11 cellular contexts compared by ENCODE assay signal in genomic region chr5:61301345-61301744, GRCh38. TPM values are rescaled to one million over a fixed set of nuclear protein-coding genes. Genes with fewer than 3 reads are reported as not detected.
DNase-seq lines count a peak whose midpoint lies in the region; ATAC-seq and TF ChIP-seq lines count a peak whose summit lies in the region.
"Had no signal": no experiment of that assay in that cellular context is flagged by ENCODE, and none has a peak within 500 bp of the region (broad histone marks: within the 10 kb centered on the region; RNA-seq: fewer than 3 reads in every experiment).

No MANE protein-coding gene starts in this region.

- WGBS in adrenal gland, 4 donors, result 56 to 70% (median 65%) methylated on average over 1 of the region's 1 CpG

- no peak for TF ChIP-seq CTCF in left lung (IDR thresholded peaks at IDR 0.05)
- peak in 1 of 2 experiments; percentile 12 for TF ChIP-seq CTCF in tibial artery (IDR thresholded peaks at IDR 0.05)
- no peak for TF ChIP-seq CTCF in adrenal gland (IDR thresholded peaks at IDR 0.05)
- TF ChIP-seq CTCF in GM10266 (IDR thresholded peaks at IDR 0.05; ENCODE audit: control insufficient read depth, insufficient read depth, low read depth, missing control alignments), result no peak

- H3K4me3 ChIP-seq in left lung (no peak overlapping the region), tibial artery (no peak overlapping the region), adrenal gland (no peak overlapping the region)

- TF ChIP-seq POLR2A in adrenal gland (IDR thresholded peaks at IDR 0.05), result no peak

- DNase-seq in M059J (ENCODE audit: low read depth) (peak; percentile 60), cerebellum (ENCODE audit: low spot score) (peak; percentile 12), left lung (no peak), tibial artery (no peak), adrenal gland (no peak), DMS153 treated with DMSO at 0.1 percent for 48 hours (lab: John Stamatoyannopoulos, UW; ENCODE audit: unreplicated experiment) (no peak), GM10266 (ENCODE audit: extremely low spot score) (no peak)
- DNase-seq: activated CD4-positive, alpha-beta memory T cell treated with anti-CD3 and anti-CD28 coated beads for 36 hours; NCI-H2107; stimulated activated naive CD4-positive, alpha-beta T cell had no signal

- H3K27ac ChIP-seq in left lung (peak overlapping the region; percentile 39 to 79), tibial artery (peak overlapping the region; percentile 53 to 74), adrenal gland (no peak overlapping the region)

- intact Hi-C loops in left lung (cut with DNase I), result no loop called here
- intact Hi-C loops in tibial artery (cut with DNase I; ENCODE audit: low total_unique reads), result no loop called here
- intact Hi-C loops in adrenal gland (cut with DNase I), result no loop called here

- peak; percentile 6 for ATAC-seq in left lung
- ATAC-seq in HG03045 (IDR thresholded peaks at IDR 0.05; ENCODE audit: unreplicated experiment), result no peak

- H3K9me3 ChIP-seq in left lung (no peaks in the 10 kb centered on the region), tibial artery (no peaks in the 10 kb centered on the region), adrenal gland (replicated peaks in 1 of 3) (no peaks in the 10 kb centered on the region)

- H3K36me3 ChIP-seq in left lung (no peaks in the 10 kb centered on the region), tibial artery (no peaks in the 10 kb centered on the region), adrenal gland (replicated peaks in 1 of 2) (no peaks in the 10 kb centered on the region)

- no peaks in the 10 kb centered on the region for H3K27me3 ChIP-seq in left lung
- no peaks in the 10 kb centered on the region for H3K27me3 ChIP-seq in tibial artery
- no peaks in the 10 kb centered on the region for H3K27me3 ChIP-seq in adrenal gland

- H3K4me1 ChIP-seq in left lung (peaks cover 17 to 31% of the 10 kb centered on the region in 2 donors), tibial artery (peaks cover 0 to 38% (median 21%) of the 10 kb centered on the region in 4 donors), adrenal gland (replicated peaks in 1 of 2) (peaks cover 6 to 8% of the 10 kb centered on the region in 2 donors)

RNA-seq across cellular contexts. Expression of gene ZSWIM6, which starts 30.7 kb away (rescaled TPM):
- total RNA-seq in M059J (2014; rRNA removed; shearing (Covaris generic)), result 5.3 and 10.9 TPM in 2 replicates
- total RNA-seq in cerebellum (29.8 TPM), left lung (10 to 100 TPM; 17.5 to 20.3 TPM), adrenal gland (10 to 100 TPM in 5 of 8 donors, 1 to 10 TPM in 3; 6.6 to 14.6 (median 10.7) TPM)
- polyA plus RNA-seq in adrenal gland, result 1 to 10 TPM; 7.3 to 8.3 (median 8.2) TPM

Comparison
In these comparisons a context has a peak if more than half of its experiments do, and no peak if none do; other contexts are left out.
1. DNase-seq: peak in M059J (single experiment) and cerebellum (single experiment); none in left lung (0 of 2), tibial artery (0 of 2), adrenal gland (0 of 7), DMS153 treated with DMSO at 0.1 percent for 48 hours (single experiment) and GM10266 (single experiment).
2. H3K27ac ChIP-seq: peak in left lung (2 of 2) and tibial artery (2 of 2); none in adrenal gland (0 of 5).